ENCODE assay signal across 8 cellular contexts in the genomic region with DNA sequence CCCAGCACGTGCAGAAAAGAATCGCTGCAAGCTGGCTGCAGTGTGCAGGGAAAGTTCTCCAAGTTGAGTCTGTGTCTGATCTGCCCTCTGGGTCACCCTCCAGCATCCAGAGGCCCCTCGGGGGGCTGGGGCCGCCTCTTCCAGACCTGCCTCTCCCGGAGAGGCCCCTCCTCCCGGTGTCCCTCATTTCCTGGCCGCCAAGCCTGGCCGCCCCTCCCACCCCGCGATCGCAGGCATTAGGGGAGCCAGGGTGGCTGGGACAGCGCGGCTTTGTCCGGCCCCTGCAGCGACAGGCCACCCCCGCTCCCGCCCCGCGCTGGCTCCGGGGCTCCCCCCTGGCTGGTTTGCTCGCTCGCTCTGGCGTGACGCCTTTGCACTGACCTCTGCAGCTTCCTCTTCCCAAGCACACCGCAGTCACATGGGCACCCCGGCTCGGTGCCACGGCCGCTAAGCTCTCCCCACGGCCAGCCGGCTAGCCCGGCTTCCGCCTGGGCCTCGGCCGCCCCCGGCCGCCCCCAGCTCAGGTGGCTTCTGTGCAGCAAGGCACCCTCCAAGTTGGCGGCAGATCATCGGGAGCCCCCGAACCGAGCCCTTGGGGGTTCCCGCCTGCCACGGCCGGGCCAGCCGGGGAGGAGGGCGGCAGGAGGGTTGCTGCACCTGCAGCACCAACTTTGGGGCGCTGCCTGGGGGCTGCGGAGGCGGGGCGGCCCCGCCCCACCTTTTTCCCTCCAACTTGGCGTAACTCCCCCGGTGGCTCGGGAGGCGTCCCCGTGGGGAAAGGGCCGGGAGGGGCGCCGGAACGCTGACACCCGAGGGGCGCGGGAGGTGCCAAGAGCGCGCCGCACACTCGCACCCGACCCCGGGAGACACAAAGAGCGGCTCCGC. TPM values are rescaled to one million over a fixed set of nuclear protein-coding genes. Genes with fewer than 3 reads are reported as not detected.
DNase-seq lines count a peak whose midpoint lies in the region; ATAC-seq and TF ChIP-seq lines count a peak whose summit lies in the region.

No MANE protein-coding gene starts in this region.

- H3K27me3 Mint-ChIP-seq in activated T-helper 17 cell treated with anti-CD3 and anti-CD28 coated beads, Interleukin-2, amount 50 U/mL, for 72 hours: no peaks in the 10 kb centered on the region
- no peaks in the 10 kb centered on the region for H3K27me3 Mint-ChIP-seq in natural killer cell treated with Interleukin-12 subunit alpha and Interleukin-12 subunit beta and Interleukin-15 and Interleukin-18, amount 100 ng/mL, for 72 hours

- H3K4me1 Mint-ChIP-seq in activated T-helper 17 cell treated with anti-CD3 and anti-CD28 coated beads, Interleukin-2, amount 50 U/mL, for 72 hours: peaks cover 33% of the 10 kb centered on the region
- H3K4me1 Mint-ChIP-seq in natural killer cell treated with Interleukin-12 subunit alpha and Interleukin-12 subunit beta and Interleukin-15 and Interleukin-18, amount 100 ng/mL, for 72 hours (ENCODE audit: low read depth in 2 of 2): peaks cover 30 to 34% of the 10 kb centered on the region in 2 donors

- peak overlapping the region; percentile 32 for H3K27ac Mint-ChIP-seq in activated T-helper 17 cell treated with anti-CD3 and anti-CD28 coated beads, Interleukin-2, amount 50 U/mL, for 72 hours
- H3K27ac Mint-ChIP-seq in natural killer cell treated with Interleukin-12 subunit alpha and Interleukin-12 subunit beta and Interleukin-15 and Interleukin-18, amount 100 ng/mL, for 72 hours: no peak overlapping the region

- peaks cover 56% of the 10 kb centered on the region for H3K4me1 ChIP-seq in OCI-LY3 (ENCODE audit: low read length)
- peaks cover 0 to 28% (median 19%) of the 10 kb centered on the region in 4 donors for H3K4me1 ChIP-seq in tibial artery

- ATAC-seq in GM19438 (IDR thresholded peaks at IDR 0.05; ENCODE audit: low read depth, unreplicated experiment) (peak; percentile 66), HG03469 (IDR thresholded peaks at IDR 0.05; ENCODE audit: unreplicated experiment) (peak; percentile 49)
- peak; percentile 80 for ATAC-seq in activated T-helper 17 cell treated with anti-CD3 and anti-CD28 coated beads, Interleukin-2, amount 50 U/mL, for 72 hours (replicated peaks)
- peak; percentile 82 to 89 for ATAC-seq in natural killer cell treated with Interleukin-12 subunit alpha and Interleukin-12 subunit beta and Interleukin-15 and Interleukin-18, amount 100 ng/mL, for 72 hours

- DNase-seq in Caki2 (ENCODE audit: low read depth): peak; percentile 92
- DNase-seq in fibroblast of villous mesenchyme (ENCODE audit: low read depth): peak; percentile 86
- DNase-seq in natural killer cell treated with Interleukin-12 subunit alpha and Interleukin-12 subunit beta and Interleukin-15 and Interleukin-18, amount 100 ng/mL, for 72 hours (ENCODE audit: low spot score): peak; percentile 87
- DNase-seq in tibial artery: peak; percentile 85 to 94

- H3K4me3 Mint-ChIP-seq in activated T-helper 17 cell treated with anti-CD3 and anti-CD28 coated beads, Interleukin-2, amount 50 U/mL, for 72 hours: peak overlapping the region; percentile 78
- H3K4me3 Mint-ChIP-seq in natural killer cell treated with Interleukin-12 subunit alpha and Interleukin-12 subunit beta and Interleukin-15 and Interleukin-18, amount 100 ng/mL, for 72 hours: peak overlapping the region; percentile 80

- peak overlapping the region; percentile 96 for H3K4me2 ChIP-seq in OCI-LY3 (ENCODE audit: low read length)

- peak overlapping the region; percentile 96 for H3K9ac ChIP-seq in OCI-LY3 (ENCODE audit: low read length)

- H3K36me3 ChIP-seq in OCI-LY3 (replicated peaks; ENCODE audit: low read depth, low read length) (peaks cover 29% of the 10 kb centered on the region), tibial artery (peaks cover 0 to 15% (median 0%) of the 10 kb centered on the region in 3 donors)

- no peaks in the 10 kb centered on the region for H3K9me3 Mint-ChIP-seq in activated T-helper 17 cell treated with anti-CD3 and anti-CD28 coated beads, Interleukin-2, amount 50 U/mL, for 72 hours
- no peaks in the 10 kb centered on the region for H3K9me3 Mint-ChIP-seq in natural killer cell treated with Interleukin-12 subunit alpha and Interleukin-12 subunit beta and Interleukin-15 and Interleukin-18, amount 100 ng/mL, for 72 hours

- H3K79me2 ChIP-seq in OCI-LY3 (ENCODE audit: low read length): peaks cover 82% of the 10 kb centered on the region

- H3K4me3 ChIP-seq in OCI-LY3 (ENCODE audit: low read length) (peak overlapping the region; percentile 76), fibroblast of villous mesenchyme (ENCODE audit: low read depth, low read length) (peak overlapping the region; percentile 56), tibial artery (peak overlapping the region; percentile 62 to 88)

- H3K27ac ChIP-seq in OCI-LY3 (ENCODE audit: low read length): peak overlapping the region; percentile 94
- H3K27ac ChIP-seq in tibial artery: peak overlapping the region; percentile 75 to 81

- in situ Hi-C loops in Caki2 (cut with HindIII; ENCODE audit: low pct_unique_long_range_greater_than_20kb, low sequenced_read_pairs): no loop called here

- H3K27me3 ChIP-seq in OCI-LY3 (ENCODE audit: low read depth, low read length): no peaks in the 10 kb centered on the region
- no peaks in the 10 kb centered on the region for H3K27me3 ChIP-seq in tibial artery

- peaks cover 8% of the 10 kb centered on the region for H4K20me1 ChIP-seq in OCI-LY3 (ENCODE audit: insufficient read depth, low read length)

- intact Hi-C loops in tibial artery (cut with DNase I; ENCODE audit: low total_unique reads): loop anchor here (5.0 kb wide), 2 partner anchors 35 to 40 kb away; no protein-coding TSS in a partner anchor

- H3K9me3 ChIP-seq in OCI-LY3 (ENCODE audit: insufficient read depth, low read length): no peaks in the 10 kb centered on the region
- no peaks in the 10 kb centered on the region for H3K9me3 ChIP-seq in tibial artery

- H2AFZ ChIP-seq in OCI-LY3 (ENCODE audit: low read depth, low read length): no peak overlapping the region

- H3K36me3 Mint-ChIP-seq in activated T-helper 17 cell treated with anti-CD3 and anti-CD28 coated beads, Interleukin-2, amount 50 U/mL, for 72 hours (ENCODE audit: low read depth): peaks cover 18% of the 10 kb centered on the region
- no peaks in the 10 kb centered on the region for H3K36me3 Mint-ChIP-seq in natural killer cell treated with Interleukin-12 subunit alpha and Interleukin-12 subunit beta and Interleukin-15 and Interleukin-18, amount 100 ng/mL, for 72 hours

- TF ChIP-seq CTCF in OCI-LY3 (IDR thresholded peaks at IDR 0.05; ENCODE audit: low read depth, low read length): no peak
- no peak for TF ChIP-seq CTCF in fibroblast of villous mesenchyme (IDR thresholded peaks at IDR 0.05; ENCODE audit: insufficient read depth, low read depth, low read length)
- TF ChIP-seq CTCF in tibial artery (IDR thresholded peaks at IDR 0.05): no peak

RNA-seq across cellular contexts. Expression of a gene that starts 43.7 kb away (rescaled TPM):
- 25.8 and 76.6 TPM in 2 replicates for total RNA-seq in Caki2 (2014; rRNA removed; shearing (Covaris generic); ENCODE audit: low replicate concordance)
- total RNA-seq in activated T-helper 17 cell treated with anti-CD3 and anti-CD28 coated beads, Interleukin-2, amount 50 U/mL, for 72 hours: 10 to 100 TPM; 64.2 to 76.4 TPM
- 28.1 and 34.1 TPM in 2 replicates for total RNA-seq in fibroblast of villous mesenchyme
- total RNA-seq in natural killer cell treated with Interleukin-12 subunit alpha and Interleukin-12 subunit beta and Interleukin-15 and Interleukin-18, amount 100 ng/mL, for 72 hours: 10 to 100 TPM; 35.9 to 60.1 TPM

Comparison
In these comparisons a context has a peak if more than half of its experiments do, and no peak if none do; other contexts are left out.
1. Peak in every context shown above with its lines: DNase-seq, ATAC-seq, H3K4me3 ChIP-seq and H3K27ac ChIP-seq.